8 cellular contexts compared by ENCODE assay signal in the genomic region with DNA sequence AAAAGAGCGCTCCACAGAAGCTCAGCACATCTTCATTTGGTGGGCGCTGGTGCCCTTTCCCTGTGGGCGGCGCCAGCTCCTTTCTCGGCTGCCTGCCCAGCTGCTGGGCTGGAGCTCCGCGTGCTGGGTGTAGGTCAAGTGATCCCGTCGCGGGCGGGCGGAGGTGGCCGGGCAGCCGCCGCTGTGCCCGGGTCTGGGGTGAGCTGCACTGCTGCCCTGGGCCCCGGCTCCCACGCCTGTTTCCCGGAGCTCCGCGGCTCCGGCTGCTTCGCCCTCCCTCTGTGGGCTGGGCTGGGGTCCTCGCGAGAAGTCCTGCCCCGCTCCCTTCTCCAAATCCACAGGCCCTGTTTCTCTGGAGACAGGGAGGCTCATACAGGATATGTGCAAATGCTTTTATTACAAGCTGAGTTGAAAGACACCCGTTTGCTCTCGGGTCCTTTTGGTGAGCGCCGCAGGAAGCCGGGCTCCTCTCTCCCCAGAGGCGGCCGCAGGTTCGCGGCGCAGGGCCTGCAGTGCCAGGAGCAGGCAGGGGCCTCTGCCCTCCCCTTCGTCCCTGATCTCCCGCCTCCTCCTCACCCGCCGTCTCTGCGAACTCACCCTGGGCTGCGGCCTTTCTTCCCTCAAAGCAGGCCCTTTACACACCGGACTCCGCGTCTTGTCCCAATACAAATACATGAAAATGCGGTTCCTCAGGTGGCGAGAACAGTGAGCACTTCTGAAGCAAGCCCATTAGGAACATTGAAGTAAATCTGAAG.
DNase-seq lines count a peak whose midpoint lies in the region; ATAC-seq and TF ChIP-seq lines count a peak whose summit lies in the region.

No MANE protein-coding gene starts in this region.

- no peaks in the 10 kb centered on the region for H3K36me3 ChIP-seq in stomach
- H3K36me3 ChIP-seq in WERI-Rb-1 = no peaks in the 10 kb centered on the region

- H3K4me3 ChIP-seq in epithelial cell of proximal tubule (ENCODE audit: low read depth, low read length) = peak overlapping the region; percentile 47
- H3K4me3 ChIP-seq in stomach = peak overlapping the region; percentile 48 to 58 (median 52)
- H3K4me3 ChIP-seq in WERI-Rb-1 (ENCODE audit: low read depth, low read length) = no peak overlapping the region

- TF ChIP-seq POLR2A in stomach (IDR thresholded peaks at IDR 0.05) = no peak

- intact Hi-C loops in stomach (cut with DNase I; ENCODE audit: low total_unique reads) = no loop called here

- TF ChIP-seq EP300 in stomach (IDR thresholded peaks at IDR 0.05) = no peak

- H3K27ac ChIP-seq in 22Rv1 (no peak overlapping the region), stomach (peak overlapping the region; percentile 64 to 81 (median 79)), WERI-Rb-1 (no peak overlapping the region)

- peak in 45 of 76 experiments; percentile 1 to 56 (median 26) for DNase-seq in HUDEP-2 (lab: John Stamatoyannopoulos, UW; ENCODE audit: unreplicated experiment in 76 of 76)
- peak; percentile 22 for DNase-seq in activated T-cell treated with anti-CD3 and anti-CD28 coated beads for 48 hours (ENCODE audit: low read depth)
- no peak for DNase-seq in epithelial cell of proximal tubule (ENCODE audit: low read depth)
- peak; percentile 91 for DNase-seq in mesenteric fat pad (ENCODE audit: low spot score)
- peak; percentile 79 for DNase-seq in stomach
- no peak for DNase-seq in WERI-Rb-1

- peaks cover 15 to 24% (median 19%) of the 10 kb centered on the region in 4 donors for H3K4me1 ChIP-seq in stomach

- 1 to 4% (median 3%) methylated on average over 29 to 47 of the region's 47 CpGs for WGBS in stomach, 5 donors

- H3K27me3 ChIP-seq in stomach (peaks cover 0 to 24% (median 0%) of the 10 kb centered on the region in 3 donors), WERI-Rb-1 (ENCODE audit: insufficient read depth, low read depth, severe bottlenecking) (no peaks in the 10 kb centered on the region)

- H3K9me3 ChIP-seq in stomach = no peaks in the 10 kb centered on the region
- H3K9me3 ChIP-seq in WERI-Rb-1 (ENCODE audit: severe bottlenecking) = no peaks in the 10 kb centered on the region

- peak; percentile 43 for ATAC-seq in GM18861 (IDR thresholded peaks at IDR 0.05; ENCODE audit: unreplicated experiment)

- peak; percentile 58 for TF ChIP-seq CTCF in 22Rv1 (IDR thresholded peaks at IDR 0.05)
- no peak for TF ChIP-seq CTCF in epithelial cell of proximal tubule (conservative IDR thresholded peaks at IDR 0.05; ENCODE audit: low read depth, low read length)
- TF ChIP-seq CTCF in stomach (IDR thresholded peaks at IDR 0.05) = no peak
- no peak for TF ChIP-seq CTCF in WERI-Rb-1 (IDR thresholded peaks at IDR 0.05; ENCODE audit: low read depth, low read length)

Comparison
In these comparisons a context has a peak if more than half of its experiments do, and no peak if none do; other contexts are left out.
1. H3K27ac ChIP-seq: peak in stomach (5 of 5); none in 22Rv1 (single experiment) and WERI-Rb-1 (single experiment).
2. DNase-seq: peak in HUDEP-2 (45 of 76), activated T-cell treated with anti-CD3 and anti-CD28 coated beads for 48 hours (single experiment), mesenteric fat pad (single experiment) and stomach (single experiment); none in epithelial cell of proximal tubule (single experiment) and WERI-Rb-1 (single experiment).